In the genomic region with DNA sequence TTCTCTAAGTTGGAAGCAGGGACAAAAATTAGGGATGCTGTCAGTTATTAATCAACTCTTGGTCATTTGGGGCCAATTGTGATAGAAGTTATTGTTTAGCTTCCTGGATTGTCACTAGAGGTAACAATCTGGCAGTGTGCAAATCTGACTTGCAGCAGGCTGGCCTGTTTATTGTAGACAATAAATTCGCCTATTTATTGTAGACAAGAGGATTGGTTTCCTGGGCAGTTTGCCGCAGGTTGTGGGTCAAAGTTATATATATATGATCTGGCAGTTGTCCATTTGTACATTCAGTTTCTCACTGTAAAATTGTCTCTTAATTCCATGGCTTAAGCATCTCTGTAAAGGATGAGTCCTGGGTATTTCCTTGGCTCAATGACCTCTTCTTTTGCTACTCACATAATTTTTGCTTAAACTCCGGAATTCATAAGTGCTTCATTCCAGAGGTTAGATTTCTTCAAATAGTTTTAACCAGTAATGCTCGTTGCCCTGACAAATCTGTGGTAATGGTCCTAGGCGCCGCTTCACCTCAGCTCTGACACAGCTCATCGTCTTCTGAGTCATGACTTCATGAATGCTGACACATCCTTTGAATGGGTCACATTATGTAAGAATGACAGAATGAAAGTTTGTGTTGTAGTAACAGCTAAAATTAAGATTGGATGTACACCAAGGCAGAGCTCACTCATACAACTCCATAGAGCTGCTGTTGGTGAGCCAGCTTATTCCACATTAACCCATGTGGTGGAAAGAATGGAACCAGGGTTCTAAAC, we compare ENCODE assay signal across 14 cellular contexts. TPM values are rescaled to one million over a fixed set of nuclear protein-coding genes. Genes with fewer than 3 reads are reported as not detected.
DNase-seq lines count a peak whose midpoint lies in the region; ATAC-seq and TF ChIP-seq lines count a peak whose summit lies in the region.
"Had no signal": no experiment of that assay in that cellular context is flagged by ENCODE, and none has a peak within 500 bp of the region (broad histone marks: within the 10 kb centered on the region; RNA-seq: fewer than 3 reads in every experiment).

No MANE protein-coding gene starts in this region.

- H3K27me3 ChIP-seq in SJSA1 (replicated peaks) (no peaks in the 10 kb centered on the region), heart left ventricle (no peaks in the 10 kb centered on the region)
- H3K27me3 ChIP-seq: neutrophil had no signal

- intact Hi-C loops in heart left ventricle (cut with DNase I): no loop called here

- no peak overlapping the region for H3K4me3 ChIP-seq in SJSA1
- H3K4me3 ChIP-seq in fibroblast of mammary gland (ENCODE audit: control insufficient read depth, low read depth, low read length): no peak overlapping the region
- no peak overlapping the region for H3K4me3 ChIP-seq in heart left ventricle

- peak; percentile 74 for DNase-seq in H4 (ENCODE audit: low spot score)
- DNase-seq in SJSA1 (ENCODE audit: low read depth in 1 of 2, low spot score in 2 of 2): peak; percentile 31 to 48
- peak; percentile 92 for DNase-seq in fibroblast of mammary gland (ENCODE audit: low read depth)
- DNase-seq in stromal cell of bone marrow (ENCODE audit: low read depth): peak; percentile 93
- no peak for DNase-seq in HuH-7 (ENCODE audit: low spot score)
- no peak for DNase-seq in heart left ventricle
- no peak for DNase-seq in chondrocyte (ENCODE audit: low spot score)
- DNase-seq: activated effector memory CD4-positive, alpha-beta T cell treated with anti-CD3 and anti-CD28 coated beads, Interleukin-2, amount 50 U/mL, for 16 hours; DMS 273 treated with DMSO at 0.1 percent for 48 hours; NCI-H1105 treated with DMSO at 0.1 percent for 48 hours; NCI-H82 had no signal

- H3K4me1 ChIP-seq in SJSA1 (replicated peaks): peaks cover 12% of the 10 kb centered on the region
- no peaks in the 10 kb centered on the region for H3K4me1 ChIP-seq in heart left ventricle

- peaks cover 1% of the 10 kb centered on the region for H3K36me3 Mint-ChIP-seq in chondrocyte (ENCODE audit: low read depth)

- H3K4me3 Mint-ChIP-seq in chondrocyte (ENCODE audit: unreplicated experiment): no peak overlapping the region

- TF ChIP-seq POLR2A in heart left ventricle (IDR thresholded peaks at IDR 0.05): no peak

- peaks cover 4% of the 10 kb centered on the region for H3K27me3 Mint-ChIP-seq in chondrocyte (ENCODE audit: low read depth)

- H3K36me3 ChIP-seq in SJSA1 (no peaks in the 10 kb centered on the region), heart left ventricle (no peaks in the 10 kb centered on the region)
- H3K36me3 ChIP-seq: neutrophil had no signal

- ATAC-seq in heart left ventricle: no peak

- no peak overlapping the region for H3K27ac Mint-ChIP-seq in chondrocyte (ENCODE audit: unreplicated experiment)

- TF ChIP-seq CTCF in fibroblast of mammary gland (conservative IDR thresholded peaks at IDR 0.05; ENCODE audit: control insufficient read depth, insufficient read depth, low read depth, low read length) (no peak), heart left ventricle (IDR thresholded peaks at IDR 0.05) (no peak), chondrocyte (IDR thresholded peaks at IDR 0.05) (no peak)

- WGBS in heart left ventricle, 4 donors: 82 to 90% (median 87%) methylated on average over 7 of the region's 7 CpGs

- H3K9me3 ChIP-seq in SJSA1 (replicated peaks) (no peaks in the 10 kb centered on the region), heart left ventricle (no peaks in the 10 kb centered on the region)
- H3K9me3 ChIP-seq: neutrophil had no signal

- H3K27ac ChIP-seq in SJSA1 (no peak overlapping the region; the same call in 1 of the 2 replicates), heart left ventricle (no peak overlapping the region)
- H3K27ac ChIP-seq: neutrophil had no signal

- peaks cover 21% of the 10 kb centered on the region for H3K4me1 Mint-ChIP-seq in chondrocyte (ENCODE audit: low read depth)

- H3K9me3 Mint-ChIP-seq in chondrocyte (ENCODE audit: low read depth): no peaks in the 10 kb centered on the region

RNA-seq across cellular contexts. Expression of a gene that starts 7.8 kb away (rescaled TPM):
- total RNA-seq in H4 (2014; rRNA removed; shearing (Covaris generic)): 46.7 and 64.3 TPM in 2 replicates
- 0.32 and 0.60 TPM in 2 replicates for total RNA-seq in SJSA1 (2014; rRNA removed; shearing (Covaris generic))
- total RNA-seq in heart left ventricle (not detected), chondrocyte (not detected in 3 replicates)
- polyA plus RNA-seq in heart left ventricle: not detected
- total RNA-seq: glomerular endothelial cell, liver had no signal
- polyA plus RNA-seq: liver had no signal

RNA-seq across cellular contexts. Expression of a gene that starts 23.6 kb away (rescaled TPM):
- total RNA-seq in H4 (2014; rRNA removed; shearing (Covaris generic)): 0.41 and 1.5 TPM in 2 replicates
- 0.05 TPM in 1 of 2 replicates, not detected in the other for total RNA-seq in SJSA1 (2014; rRNA removed; shearing (Covaris generic))
- total RNA-seq in heart left ventricle (under 1 TPM in 2 of 9 donors, not detected in 7; 0.16 to 0.21 TPM), chondrocyte (0.17 to 0.18 TPM in 2 of 3 replicates, not detected in the other)
- not detected for polyA plus RNA-seq in heart left ventricle
- total RNA-seq: glomerular endothelial cell, liver had no signal
- polyA plus RNA-seq: liver had no signal

RNA-seq across cellular contexts. Expression of a gene that starts 53.2 kb away (rescaled TPM):
- total RNA-seq in H4 (2014; rRNA removed; shearing (Covaris generic)): 2.8 and 3.1 TPM in 2 replicates
- total RNA-seq in SJSA1 (2014; rRNA removed; shearing (Covaris generic)): 0.29 and 1.1 TPM in 2 replicates
- 1 to 10 TPM in 1 of 9 donors, under 1 TPM in 3, not detected in 5; 0.14 to 2.5 (median 0.45) TPM for total RNA-seq in heart left ventricle
- polyA plus RNA-seq in heart left ventricle: under 1 TPM in 1 of 2 donors, not detected in 1; 0.46 TPM
- total RNA-seq in chondrocyte: 0.60 to 4.1 TPM (median 3.9 TPM) in 3 replicates

Comparison
In these comparisons a context has a peak if more than half of its experiments do, and no peak if none do; other contexts are left out.
1. DNase-seq: peak in H4 (single experiment), SJSA1 (2 of 2), fibroblast of mammary gland (single experiment) and stromal cell of bone marrow (single experiment); none in HuH-7 (single experiment), heart left ventricle (0 of 5) and chondrocyte (single experiment).
2. RNA of a gene that starts 7.8 kb away (total RNA-seq): 46.7 to 64.3 TPM in H4; 0.32 to 0.60 TPM in SJSA1, not detected in chondrocyte and not detected in heart left ventricle; every median in the first group is over 10 times any median in the second.